1 cellular context compared by ENCODE assay signal in genomic region chr1:41800237-41800902, GRCh38.
TF ChIP-seq lines count a peak whose summit lies in the region.

No MANE protein-coding gene starts in this region.

TF ChIP-seq in H1, 55 proteins besides CTCF, POLR2A, EP300 and RAD21 (continued from another document):
- TF ChIP-seq CHD7 (IDR thresholded peaks at IDR 0.05; ENCODE audit: insufficient replicate concordance, low read length) (no peak), MAFK (IDR thresholded peaks at IDR 0.05; ENCODE audit: low read depth, low read length) (no peak), TEAD4 (IDR thresholded peaks at IDR 0.05; ENCODE audit: low read depth, low read length) (no peak), ASH2L (IDR thresholded peaks at IDR 0.05; ENCODE audit: low read length) (no peak), ATF3 (IDR thresholded peaks at IDR 0.05; ENCODE audit: insufficient read depth, low read depth, low read length) (no peak), KDM4A (IDR thresholded peaks at IDR 0.05; ENCODE audit: low read depth, low read length, severe bottlenecking) (no peak), ATF2 (IDR thresholded peaks at IDR 0.05; ENCODE audit: low read length) (no peak), RXRA (IDR thresholded peaks at IDR 0.05; ENCODE audit: insufficient read depth, low read depth, low read length) (no peak), KDM5A (IDR thresholded peaks at IDR 0.05; ENCODE audit: low read length) (no peak), TAF7 (optimal IDR thresholded peaks at IDR 0.05; ENCODE audit: borderline replicate concordance, low read depth, low read length) (no peak), SIRT6 (IDR thresholded peaks at IDR 0.05; ENCODE audit: low read length) (no peak)
